Comparison of ENCODE assay signal across 1 cellular context in genomic region chr4:17526695-17527477, GRCh38.
TF ChIP-seq lines count a peak whose summit lies in the region.

No MANE protein-coding gene starts in this region.

TF ChIP-seq in IMR-90, 13 proteins besides CTCF, POLR2A, EP300 and RAD21:
- TF ChIP-seq CEBPB (IDR thresholded peaks at IDR 0.05; ENCODE audit: low read depth, low read length), result 0 out of 2 replicates have a peak, but pooled peaks have one; percentile 14
- no peak for TF ChIP-seq RCOR1 (IDR thresholded peaks at IDR 0.05; ENCODE audit: insufficient replicate concordance, low read length)
